ENCODE assay signal across 1 cellular context in genomic region chr7:105664816-105665525, GRCh38.
TF ChIP-seq lines count a peak whose summit lies in the region.

No MANE protein-coding gene starts in this region.

TF ChIP-seq in K562, 482 proteins besides CTCF, POLR2A, EP300 and RAD21 (continued from another document and continues in another):
- no peak; a peak in 1 of 4 replicates for TF ChIP-seq MNT (conservative IDR thresholded peaks at IDR 0.05)
- no peak for TF ChIP-seq TRIM25 (IDR thresholded peaks at IDR 0.05; ENCODE audit: borderline replicate concordance)
- no peak for TF ChIP-seq ARID2 (IDR thresholded peaks at IDR 0.05)
- TF ChIP-seq CBFA2T2 (conservative IDR thresholded peaks at IDR 0.05), result 0 out of 2 replicates have a peak, but pooled peaks have one; percentile 40
- TF ChIP-seq JUN (IDR thresholded peaks at IDR 0.05; ENCODE audit: borderline replicate concordance, low read depth, low read length), result peak; percentile 90
- no peak for TF ChIP-seq JUN (CRISPR knock-in tag; IDR thresholded peaks at IDR 0.05; ENCODE audit: borderline replicate concordance)
- TF ChIP-seq HMBOX1 (IDR thresholded peaks at IDR 0.05), result peak; percentile 63; the same call in 1 of the 2 replicates
- TF ChIP-seq ATF7 (IDR thresholded peaks at IDR 0.05), result 0 out of 2 replicates have a peak, but pooled peaks have one; percentile 31
- TF ChIP-seq ZBTB1 (CRISPR knock-in tag; IDR thresholded peaks at IDR 0.05; ENCODE audit: borderline replicate concordance, low read depth), result no peak
- no peak for TF ChIP-seq GABPB1 (CRISPR knock-in tag; IDR thresholded peaks at IDR 0.05)
- TF ChIP-seq ZNF518B (CRISPR knock-in tag; IDR thresholded peaks at IDR 0.05), result no peak
- TF ChIP-seq TCF3 (CRISPR knock-in tag; IDR thresholded peaks at IDR 0.05), result peak; percentile 64
- TF ChIP-seq CHAMP1 (IDR thresholded peaks at IDR 0.05), result no peak
- TF ChIP-seq NCOA2 (IDR thresholded peaks at IDR 0.05; ENCODE audit: partially characterized antibody in 2 of 2), result no peak
- no peak for TF ChIP-seq THRB (CRISPR knock-in tag; conservative IDR thresholded peaks at IDR 0.05)
- peak; percentile 73 for TF ChIP-seq GATA2 (CRISPR knock-in tag; IDR thresholded peaks at IDR 0.05)
- TF ChIP-seq TEAD4 (IDR thresholded peaks at IDR 0.05; ENCODE audit: low read length), result peak; percentile 60
- TF ChIP-seq TEAD4 (CRISPR knock-in tag; IDR thresholded peaks at IDR 0.05; ENCODE audit: borderline replicate concordance), result no peak
- no peak for TF ChIP-seq ETS1 (conservative IDR thresholded peaks at IDR 0.05; ENCODE audit: control insufficient read depth, low read depth, low read length)
- no peak for TF ChIP-seq ESRRA (IDR thresholded peaks at IDR 0.05; ENCODE audit: borderline replicate concordance, low read depth)
- TF ChIP-seq ZEB2 (IDR thresholded peaks at IDR 0.05), result peak; percentile 68; the same call in 1 of the 2 replicates
- TF ChIP-seq FOSL1 (tag; conservative IDR thresholded peaks at IDR 0.05), result peak; percentile 95
- peak; percentile 70 for TF ChIP-seq VEZF1 (CRISPR knock-in tag; IDR thresholded peaks at IDR 0.05)
- TF ChIP-seq ZNF217 (CRISPR knock-in tag; IDR thresholded peaks at IDR 0.05), result no peak
- no peak for TF ChIP-seq ZNF146 (CRISPR knock-in tag; IDR thresholded peaks at IDR 0.05; ENCODE audit: unreplicated experiment)
- TF ChIP-seq AFF1 (IDR thresholded peaks at IDR 0.05; ENCODE audit: low read depth in 1 of 2, partially characterized antibody in 2 of 2), result no peak
- TF ChIP-seq PRMT5 (CRISPR knock-in tag; IDR thresholded peaks at IDR 0.05), result no peak
- peak; percentile 89; the same call in 1 of the 2 replicates for TF ChIP-seq STAT6 (CRISPR knock-in tag; IDR thresholded peaks at IDR 0.05)
- TF ChIP-seq ZNF197 (CRISPR knock-in tag; IDR thresholded peaks at IDR 0.05; ENCODE audit: low read depth), result no peak
